ENCODE assay signal across 13 cellular contexts in genomic region chr19:54369705-54370433, GRCh38. TPM values are rescaled to one million over a fixed set of nuclear protein-coding genes. Genes with fewer than 3 reads are reported as not detected.
A peak's percentile ranks its signal among the peaks of the same experiment; 100 is the strongest.
DNase-seq lines count a peak whose midpoint lies in the region; ATAC-seq and TF ChIP-seq lines count a peak whose summit lies in the region.
"Not testable (repeated sequence)": the region's sequence is repeated elsewhere in the genome, so short reads cannot be mapped to it uniquely, and the experiment has no call there.
"Had no signal": no experiment of that assay in that cellular context is flagged by ENCODE, and none has a peak within 500 bp of the region (broad histone marks: within the 10 kb centered on the region; RNA-seq: fewer than 3 reads in every experiment).

No MANE protein-coding gene starts in this region.

- not testable (repeated sequence) for H3K36me3 Mint-ChIP-seq in CD4-positive, alpha-beta T cell (ENCODE audit: low read depth); activated CD8-positive, alpha-beta T cell treated with anti-CD3 and anti-CD28 coated beads for 36 hours (ENCODE audit: low read depth); activated naive CD8-positive, alpha-beta T cell
- H3K36me3 Mint-ChIP-seq in immature natural killer cell, result peaks cover 4 to 21% (median 14%) of the 10 kb centered on the region in 3 donors

- intact Hi-C loops in CD4-positive, alpha-beta T cell (cut with DNase I, micrococcal nuclease); activated CD8-positive, alpha-beta T cell treated with anti-CD3 and anti-CD28 coated beads for 36 hours (cut with micrococcal nuclease); psoas muscle (cut with DNase I): not testable (repeated sequence)

- CTCF ChIA-PET in CD4-positive, alpha-beta T cell (lab: Charles Lee), result interaction anchor here (1.3 kb wide), 1 partner anchor 21 kb away, joined by 3 read pairs; no protein-coding TSS in a partner anchor
- CTCF ChIA-PET in activated CD8-positive, alpha-beta T cell treated with anti-CD3 and anti-CD28 coated beads for 36 hours (lab: Charles Lee), result not testable (repeated sequence)

- in situ Hi-C loops in KBM-7 (cut with MboI; ENCODE audit: low pct_unique_long_range_greater_than_20kb, low sequenced_read_pairs), result not testable (repeated sequence)

- not testable (repeated sequence) for H3K79me2 ChIP-seq in SU-DHL-6 (ENCODE audit: insufficient read depth, low read length)

- peak overlapping the region; percentile 91 for H3K27ac Mint-ChIP-seq in CD4-positive, alpha-beta T cell
- H3K27ac Mint-ChIP-seq in activated CD8-positive, alpha-beta T cell treated with anti-CD3 and anti-CD28 coated beads for 36 hours, result peak overlapping the region; percentile 78
- peak overlapping the region; percentile 58 for H3K27ac Mint-ChIP-seq in activated naive CD8-positive, alpha-beta T cell
- peak overlapping the region; percentile 88 to 97 (median 92) for H3K27ac Mint-ChIP-seq in immature natural killer cell

- H3K9me2 ChIP-seq in SU-DHL-6 (replicated peaks; ENCODE audit: insufficient read depth, low read length), result not testable (repeated sequence)

- H3F3A ChIP-seq in SU-DHL-6 (ENCODE audit: insufficient read depth), result not testable (repeated sequence)

- 69 to 80% (median 74%) methylated on average over 12 to 14 of the region's 19 CpGs for WGBS in psoas muscle, 3 donors
- 51 to 56% methylated on average over 11 to 13 of the region's 19 CpGs for WGBS in upper lobe of left lung, 2 donors

- peak overlapping the region; percentile 44 for H3K4me2 ChIP-seq in SU-DHL-6 (ENCODE audit: low read depth, low read length, poor library complexity, severe bottlenecking)

- not testable (repeated sequence) for H3K4me1 ChIP-seq in psoas muscle
- peaks cover 0 to 15% (median 5%) of the 10 kb centered on the region in 4 donors for H3K4me1 ChIP-seq in upper lobe of left lung

- not testable (repeated sequence) for H3K9me3 Mint-ChIP-seq in CD4-positive, alpha-beta T cell; activated CD8-positive, alpha-beta T cell treated with anti-CD3 and anti-CD28 coated beads for 36 hours; activated naive CD8-positive, alpha-beta T cell (ENCODE audit: low read depth); immature natural killer cell

- peak overlapping the region; percentile 50 for H3K27ac ChIP-seq in CD4-positive, alpha-beta T cell (ENCODE audit: low read depth, low read length)
- H3K27ac ChIP-seq in SU-DHL-6 (ENCODE audit: low read depth, low read length); psoas muscle: not testable (repeated sequence)
- H3K27ac ChIP-seq in upper lobe of left lung, result peak overlapping the region; percentile 24 to 72 (median 38)

- H4K20me1 ChIP-seq in SU-DHL-6 (ENCODE audit: low read depth, low read length), result not testable (repeated sequence)

- not testable (repeated sequence) for H3K27me3 ChIP-seq in CD4-positive, alpha-beta T cell (ENCODE audit: control insufficient read depth, insufficient read depth, low read length); SU-DHL-6 (ENCODE audit: low read length); psoas muscle (ENCODE audit: insufficient read depth in 3 of 3, low read length in 2 of 3); upper lobe of left lung

- DNase-seq in CD4-positive, alpha-beta T cell; activated CD8-positive, alpha-beta T cell treated with anti-CD3 and anti-CD28 coated beads for 36 hours; immature natural killer cell; psoas muscle; upper lobe of left lung: not testable (repeated sequence)
- DNase-seq in KBM-7, result peak; percentile 45

- not testable (repeated sequence) for TF ChIP-seq CTCF in CD4-positive, alpha-beta T cell (IDR thresholded peaks at IDR 0.05); SU-DHL-6 (IDR thresholded peaks at IDR 0.05; ENCODE audit: insufficient read depth, low read length, poor library complexity, severe bottlenecking); activated CD8-positive, alpha-beta T cell treated with anti-CD3 and anti-CD28 coated beads for 36 hours (IDR thresholded peaks at IDR 0.05); psoas muscle (IDR thresholded peaks at IDR 0.05); upper lobe of left lung (IDR thresholded peaks at IDR 0.05)

- peaks cover 64% of the 10 kb centered on the region for H3K4me1 Mint-ChIP-seq in CD4-positive, alpha-beta T cell (ENCODE audit: low read depth)
- H3K4me1 Mint-ChIP-seq in activated CD8-positive, alpha-beta T cell treated with anti-CD3 and anti-CD28 coated beads for 36 hours (ENCODE audit: low read depth), result peaks cover 65% of the 10 kb centered on the region
- H3K4me1 Mint-ChIP-seq in activated naive CD8-positive, alpha-beta T cell (ENCODE audit: low read depth), result peaks cover 75% of the 10 kb centered on the region
- peaks cover 80 to 85% of the 10 kb centered on the region in 2 donors for H3K4me1 Mint-ChIP-seq in immature natural killer cell

- H2AFZ ChIP-seq in SU-DHL-6 (ENCODE audit: low read depth, low read length, severe bottlenecking), result not testable (repeated sequence)

- POLR2A ChIA-PET in CD4-positive, alpha-beta T cell (lab: Charles Lee), result interaction anchor here (1.2 kb wide), 1 partner anchor 19 kb away, joined by 4 read pairs; no protein-coding TSS in a partner anchor
- POLR2A ChIA-PET in activated CD8-positive, alpha-beta T cell treated with anti-CD3 and anti-CD28 coated beads for 36 hours (lab: Charles Lee), result not testable (repeated sequence)

- not testable (repeated sequence) for H3K9me3 ChIP-seq in CD4-positive, alpha-beta T cell (ENCODE audit: control insufficient read depth, low read length); SU-DHL-6 (ENCODE audit: insufficient read depth, low read length); psoas muscle; upper lobe of left lung

- peak in 1 of 4 donors; percentile 56 for TF ChIP-seq POLR2A in upper lobe of left lung (IDR thresholded peaks at IDR 0.05)

- not testable (repeated sequence) for H3K4me3 ChIP-seq in SU-DHL-6 (ENCODE audit: insufficient read depth, low read length, poor library complexity, severe bottlenecking)
- H3K4me3 ChIP-seq in psoas muscle (peak overlapping the region; percentile 15), upper lobe of left lung (peak overlapping the region in 2 of 4 donors; percentile 7 to 18)

- ATAC-seq in CD4-positive, alpha-beta T cell (ENCODE audit: poor library complexity), result peak; percentile 9
- ATAC-seq in activated CD8-positive, alpha-beta T cell treated with anti-CD3 and anti-CD28 coated beads for 36 hours, result peak; percentile 21
- ATAC-seq in psoas muscle, result not testable (repeated sequence)
- ATAC-seq in upper lobe of left lung (ENCODE audit: low FRiP score in 2 of 2), result peak; percentile 35 to 39

- H3K9ac ChIP-seq in SU-DHL-6 (ENCODE audit: low read length), result not testable (repeated sequence)

- not testable (repeated sequence) for H3K36me3 ChIP-seq in SU-DHL-6 (ENCODE audit: low read length); psoas muscle (ENCODE audit: insufficient read depth in 1 of 2, low read depth in 1 of 2); upper lobe of left lung

- not testable (repeated sequence) for TF ChIP-seq EP300 in upper lobe of left lung (IDR thresholded peaks at IDR 0.05)

- H3K4me3 Mint-ChIP-seq in CD4-positive, alpha-beta T cell, result peak overlapping the region; percentile 94
- H3K4me3 Mint-ChIP-seq in activated CD8-positive, alpha-beta T cell treated with anti-CD3 and anti-CD28 coated beads for 36 hours, result peak overlapping the region; percentile 69
- peak overlapping the region; percentile 79 for H3K4me3 Mint-ChIP-seq in activated naive CD8-positive, alpha-beta T cell
- peak overlapping the region; percentile 94 to 99 (median 96) for H3K4me3 Mint-ChIP-seq in immature natural killer cell

- H3K27me3 Mint-ChIP-seq in CD4-positive, alpha-beta T cell; activated naive CD8-positive, alpha-beta T cell; immature natural killer cell (ENCODE audit: low read depth in 3 of 3): not testable (repeated sequence)
- H3K27me3 Mint-ChIP-seq in activated CD8-positive, alpha-beta T cell treated with anti-CD3 and anti-CD28 coated beads for 36 hours, result peaks cover 17% of the 10 kb centered on the region

RNA-seq across cellular contexts. Expression of gene LAIR1, which starts 5.1 kb away (rescaled TPM):
- total RNA-seq in CD4-positive, alpha-beta T cell, result 10 to 100 TPM; 12.3 to 14.4 TPM
- total RNA-seq in activated CD8-positive, alpha-beta T cell treated with anti-CD3 and anti-CD28 coated beads for 36 hours, result 10 to 100 TPM; 11.3 TPM
- 100 to 1,000 TPM in 2 of 3 donors, 10 to 100 TPM in 1; 86.9 to 247 (median 126) TPM for polyA plus RNA-seq in immature natural killer cell
- 1 to 10 TPM; 3.4 to 6.2 (median 4.0) TPM for total RNA-seq in psoas muscle
- polyA plus RNA-seq in psoas muscle, result 1 to 10 TPM in 1 of 3 donors, under 1 TPM in 2; 0.93 to 2.4 (median 0.95) TPM
- 100 to 1,000 TPM in 3 of 6 donors, 10 to 100 TPM in 3; 46.5 to 228 (median 111) TPM for total RNA-seq in upper lobe of left lung
- total RNA-seq: lung microvascular endothelial cell, progenitor cell of endocrine pancreas had no signal

RNA-seq across cellular contexts. Expression of gene LILRA4, which starts 30.9 kb away (rescaled TPM):
- under 1 TPM; 0.47 to 0.52 TPM for total RNA-seq in CD4-positive, alpha-beta T cell
- total RNA-seq in activated CD8-positive, alpha-beta T cell treated with anti-CD3 and anti-CD28 coated beads for 36 hours, result not detected
- polyA plus RNA-seq in immature natural killer cell (1 to 10 TPM; 2.3 to 6.6 (median 2.8) TPM), psoas muscle (not detected)
- total RNA-seq in psoas muscle (1 to 10 TPM in 1 of 4 donors, not detected in 3; 1.1 TPM), upper lobe of left lung (1 to 10 TPM in 3 of 6 donors, not detected in 3; 1.0 to 5.0 (median 1.7) TPM)
- total RNA-seq: activated CD8-positive, alpha-beta memory T cell treated with anti-CD3 and anti-CD28 coated beads for 36 hours; activated naive CD4-positive, alpha-beta T cell treated with anti-CD3 and anti-CD28 coated beads, Interleukin-2, amount 50 U/mL, for 72 hours; lung microvascular endothelial cell; progenitor cell of endocrine pancreas had no signal
- polyA plus RNA-seq: heart right ventricle had no signal

RNA-seq across cellular contexts. Expression of gene TTYH1, which starts 45.4 kb away (rescaled TPM):
- total RNA-seq in CD4-positive, alpha-beta T cell, result not detected
- under 1 TPM in 1 of 2 experiments, not detected in 1; 0.70 TPM for total RNA-seq in activated CD8-positive, alpha-beta T cell treated with anti-CD3 and anti-CD28 coated beads for 36 hours
- polyA plus RNA-seq in immature natural killer cell (1 to 10 TPM in 1 of 3 donors, under 1 TPM in 1, not detected in 1; 0.48 to 1.5 TPM), psoas muscle (under 1 TPM; 0.38 to 0.63 (median 0.40) TPM)
- total RNA-seq in psoas muscle (1 to 10 TPM in 1 of 4 donors, under 1 TPM in 2, not detected in 1; 0.34 to 1.9 (median 0.67) TPM), upper lobe of left lung (not detected)
- total RNA-seq: lung microvascular endothelial cell had no signal

RNA-seq across cellular contexts. Expression of gene LILRA5, which starts 56.9 kb away (rescaled TPM):
- total RNA-seq in CD4-positive, alpha-beta T cell, result 1 to 10 TPM; 1.5 TPM
- not detected for total RNA-seq in activated CD8-positive, alpha-beta T cell treated with anti-CD3 and anti-CD28 coated beads for 36 hours
- polyA plus RNA-seq in immature natural killer cell (1 to 10 TPM in 1 of 3 donors, under 1 TPM in 1, not detected in 1; 0.28 to 1.6 TPM), psoas muscle (1 to 10 TPM in 1 of 3 donors, under 1 TPM in 2; 0.44 to 1.2 (median 0.52) TPM)
- total RNA-seq in psoas muscle (1 to 10 TPM in 3 of 4 donors, not detected in 1; 1.1 to 2.2 (median 1.1) TPM), upper lobe of left lung (10 to 100 TPM in 3 of 6 donors, 1 to 10 TPM in 3; 3.1 to 34.9 (median 20.3) TPM)
- total RNA-seq: activated CD8-positive, alpha-beta memory T cell treated with anti-CD3 and anti-CD28 coated beads for 36 hours; activated naive CD4-positive, alpha-beta T cell treated with anti-CD3 and anti-CD28 coated beads, Interleukin-2, amount 50 U/mL, for 72 hours; lung microvascular endothelial cell; progenitor cell of endocrine pancreas had no signal
